In the genomic region with DNA sequence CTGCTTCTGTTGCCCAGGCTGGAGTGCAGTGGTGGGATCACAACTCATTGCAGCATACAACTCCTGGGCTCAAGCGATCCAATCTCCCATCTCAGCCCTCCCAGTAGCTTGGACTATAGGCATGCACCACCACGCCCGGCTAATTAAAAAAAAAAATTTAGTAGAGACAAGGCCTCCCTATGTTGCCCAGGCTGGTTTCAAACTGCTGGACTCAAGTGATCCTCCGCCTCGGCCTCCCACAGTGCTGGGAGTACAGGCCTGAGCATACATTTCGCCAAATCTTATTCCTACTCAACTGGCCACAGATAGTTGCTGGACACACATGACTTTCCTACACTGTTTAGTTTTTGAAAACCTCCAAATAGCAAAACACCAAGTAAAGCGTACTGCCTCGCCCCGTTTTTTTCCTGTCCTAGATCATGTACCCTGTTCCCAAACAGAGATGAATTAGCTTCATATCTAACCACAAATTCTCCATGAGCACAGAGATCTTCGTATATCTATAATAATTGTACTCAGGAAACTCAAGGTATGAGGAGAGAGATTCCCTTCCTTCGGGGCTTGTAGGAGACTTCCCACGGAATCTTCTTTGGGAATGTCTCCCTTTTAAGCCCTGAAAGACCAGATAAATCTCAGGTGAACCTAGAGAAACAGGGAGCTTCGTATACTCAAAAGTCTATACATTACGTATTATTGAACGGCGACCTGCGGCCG, we compare ENCODE assay signal across 8 cellular contexts. TPM values are rescaled to one million over a fixed set of nuclear protein-coding genes. Genes with fewer than 3 reads are reported as not detected.
DNase-seq lines count a peak whose midpoint lies in the region; ATAC-seq and TF ChIP-seq lines count a peak whose summit lies in the region.

No MANE protein-coding gene starts in this region.

- intact Hi-C loops in left cardiac atrium (cut with DNase I), result no loop called here
- intact Hi-C loops in upper lobe of right lung (cut with DNase I), result no loop called here

- H3K27ac Mint-ChIP-seq in activated naive CD4-positive, alpha-beta T cell treated with anti-CD3 and anti-CD28 coated beads, Interleukin-2, amount 50 U/mL, for 72 hours, result peak overlapping the region; percentile 89 to 91

- WGBS in liver, result 43% methylated on average over 18 of the region's 18 CpGs

- ATAC-seq in left cardiac atrium, result no peak
- ATAC-seq in activated naive CD4-positive, alpha-beta T cell treated with anti-CD3 and anti-CD28 coated beads, Interleukin-2, amount 50 U/mL, for 72 hours, result no peak
- no peak for ATAC-seq in upper lobe of right lung
- ATAC-seq in GM19467 (IDR thresholded peaks at IDR 0.05; ENCODE audit: unreplicated experiment), result no peak

- H3K36me3 ChIP-seq in cardiac muscle cell (no peaks in the 10 kb centered on the region), liver (ENCODE audit: control insufficient read depth in 4 of 4, insufficient read depth in 3 of 4, low read depth in 1 of 4, low read length in 3 of 4) (no peaks in the 10 kb centered on the region), upper lobe of right lung (no peaks in the 10 kb centered on the region)

- H3K4me1 ChIP-seq in cardiac muscle cell (ENCODE audit: low read depth) (peaks cover 3% of the 10 kb centered on the region), liver (ENCODE audit: control insufficient read depth in 4 of 4, insufficient read depth in 4 of 4, low read length in 3 of 4) (peaks cover 0 to 19% (median 15%) of the 10 kb centered on the region in 4 donors), upper lobe of right lung (peaks cover 25% of the 10 kb centered on the region)

- DNase-seq in cardiac muscle cell (ENCODE audit: low read depth in 1 of 2, low spot score in 1 of 2) (no peak), left cardiac atrium (no peak), upper lobe of right lung (no peak), COLO668 (lab: John Stamatoyannopoulos, UW; ENCODE audit: unreplicated experiment) (no peak), amygdala (lab: John Stamatoyannopoulos, UW) (no peak)
- no peak for DNase-seq in activated naive CD4-positive, alpha-beta T cell treated with anti-CD3 and anti-CD28 coated beads, Interleukin-2, amount 50 U/mL, for 72 hours (ENCODE audit: low spot score in 2 of 2)

- no peaks in the 10 kb centered on the region for H3K9me3 Mint-ChIP-seq in activated naive CD4-positive, alpha-beta T cell treated with anti-CD3 and anti-CD28 coated beads, Interleukin-2, amount 50 U/mL, for 72 hours

- no peak for TF ChIP-seq RAD21 in liver (IDR thresholded peaks at IDR 0.05)

- peak overlapping the region; percentile 41 for H3K27ac ChIP-seq in cardiac muscle cell
- no peak overlapping the region for H3K27ac ChIP-seq in liver (ENCODE audit: low read depth in 1 of 2, low read length in 2 of 2)
- peak overlapping the region; percentile 95 for H3K27ac ChIP-seq in upper lobe of right lung

- H3K9me3 ChIP-seq in cardiac muscle cell (ENCODE audit: low read depth), result no peaks in the 10 kb centered on the region
- H3K9me3 ChIP-seq in liver (ENCODE audit: control insufficient read depth in 4 of 4, low read length in 3 of 4), result no peaks in the 10 kb centered on the region
- H3K9me3 ChIP-seq in upper lobe of right lung, result no peaks in the 10 kb centered on the region

- peak overlapping the region in 1 of 2 donors; percentile 19 for H3K9ac ChIP-seq in liver (ENCODE audit: low read depth in 1 of 2, low read length in 2 of 2)

- H3K4me3 ChIP-seq in cardiac muscle cell (peak overlapping the region; percentile 76), liver (ENCODE audit: low read depth in 1 of 3, low read length in 3 of 3) (peak overlapping the region; percentile 85 to 96 (median 93)), upper lobe of right lung (peak overlapping the region; percentile 93)

- H3K36me3 Mint-ChIP-seq in activated naive CD4-positive, alpha-beta T cell treated with anti-CD3 and anti-CD28 coated beads, Interleukin-2, amount 50 U/mL, for 72 hours, result peaks cover 25 to 26% of the 10 kb centered on the region in 2 donors

- no peak for TF ChIP-seq CTCF in cardiac muscle cell (IDR thresholded peaks at IDR 0.05; ENCODE audit: low read depth, low read length)
- no peak for TF ChIP-seq CTCF in liver (IDR thresholded peaks at IDR 0.05; ENCODE audit: low read depth, low read length, missing input control)
- no peak for TF ChIP-seq CTCF in upper lobe of right lung (IDR thresholded peaks at IDR 0.05)

- H3K27me3 ChIP-seq in cardiac muscle cell (no peaks in the 10 kb centered on the region), liver (ENCODE audit: control insufficient read depth in 4 of 4, insufficient read depth in 4 of 4, low read length in 3 of 4) (no peaks in the 10 kb centered on the region), upper lobe of right lung (no peaks in the 10 kb centered on the region)

TF ChIP-seq in liver, 16 proteins besides CTCF, POLR2A, EP300 and RAD21:
- no peak for TF ChIP-seq REST (IDR thresholded peaks at IDR 0.05)
- peak; percentile 12 for TF ChIP-seq MAX (IDR thresholded peaks at IDR 0.05)
- TF ChIP-seq, protein P1, sequence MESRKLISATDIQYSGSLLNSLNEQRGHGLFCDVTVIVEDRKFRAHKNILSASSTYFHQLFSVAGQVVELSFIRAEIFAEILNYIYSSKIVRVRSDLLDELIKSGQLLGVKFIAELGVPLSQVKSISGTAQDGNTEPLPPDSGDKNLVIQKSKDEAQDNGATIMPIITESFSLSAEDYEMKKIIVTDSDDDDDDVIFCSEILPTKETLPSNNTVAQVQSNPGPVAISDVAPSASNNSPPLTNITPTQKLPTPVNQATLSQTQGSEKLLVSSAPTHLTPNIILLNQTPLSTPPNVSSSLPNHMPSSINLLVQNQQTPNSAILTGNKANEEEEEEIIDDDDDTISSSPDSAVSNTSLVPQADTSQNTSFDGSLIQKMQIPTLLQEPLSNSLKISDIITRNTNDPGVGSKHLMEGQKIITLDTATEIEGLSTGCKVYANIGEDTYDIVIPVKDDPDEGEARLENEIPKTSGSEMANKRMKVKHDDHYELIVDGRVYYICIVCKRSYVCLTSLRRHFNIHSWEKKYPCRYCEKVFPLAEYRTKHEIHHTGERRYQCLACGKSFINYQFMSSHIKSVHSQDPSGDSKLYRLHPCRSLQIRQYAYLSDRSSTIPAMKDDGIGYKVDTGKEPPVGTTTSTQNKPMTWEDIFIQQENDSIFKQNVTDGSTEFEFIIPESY (IDR thresholded peaks at IDR 0.05), result no peak
TF ChIP-seq in liver: peak in this region for 1.

RNA-seq across cellular contexts. Expression of gene C2orf69, which starts 0.6 kb away (rescaled TPM):
- total RNA-seq in cardiac muscle cell, result 6.0 and 11.0 TPM in 2 replicates
- 6.3 and 15.7 TPM in 2 replicates for polyA plus RNA-seq in cardiac muscle cell
- 10 to 100 TPM in 1 of 2 donors, 1 to 10 TPM in 1; 9.1 to 14.4 TPM for total RNA-seq in left cardiac atrium
- 10 to 100 TPM; 14.2 to 25.0 TPM for total RNA-seq in activated naive CD4-positive, alpha-beta T cell treated with anti-CD3 and anti-CD28 coated beads, Interleukin-2, amount 50 U/mL, for 72 hours
- total RNA-seq in liver, result 1 to 10 TPM; 6.3 to 9.1 TPM
- 1 to 10 TPM; 4.3 to 6.1 TPM for polyA plus RNA-seq in liver
- total RNA-seq in upper lobe of right lung, result 11.3 TPM

RNA-seq across cellular contexts. Expression of gene TYW5, which starts 44.8 kb away (rescaled TPM):
- 5.2 and 8.8 TPM in 2 replicates for total RNA-seq in cardiac muscle cell
- polyA plus RNA-seq in cardiac muscle cell, result 6.3 and 6.4 TPM in 2 replicates
- 1 to 10 TPM; 3.4 to 3.9 TPM for total RNA-seq in left cardiac atrium
- 10 to 100 TPM in 1 of 2 donors, 1 to 10 TPM in 1; 8.3 to 13.7 TPM for total RNA-seq in activated naive CD4-positive, alpha-beta T cell treated with anti-CD3 and anti-CD28 coated beads, Interleukin-2, amount 50 U/mL, for 72 hours
- total RNA-seq in liver, result 1 to 10 TPM; 6.3 to 6.8 TPM
- polyA plus RNA-seq in liver, result 1 to 10 TPM; 2.0 to 3.4 TPM
- 7.5 TPM for total RNA-seq in upper lobe of right lung

RNA-seq across cellular contexts. Expression of gene MAIP1, which starts 44.9 kb away (rescaled TPM):
- total RNA-seq in cardiac muscle cell (33.7 and 50.8 TPM in 2 replicates), left cardiac atrium (10 to 100 TPM; 18.3 to 23.4 TPM), liver (10 to 100 TPM; 23.0 to 23.8 TPM), upper lobe of right lung (13.1 TPM)
- polyA plus RNA-seq in cardiac muscle cell (28.3 and 30.6 TPM in 2 replicates), liver (10 to 100 TPM; 33.4 to 40.2 TPM)
- total RNA-seq in activated naive CD4-positive, alpha-beta T cell treated with anti-CD3 and anti-CD28 coated beads, Interleukin-2, amount 50 U/mL, for 72 hours, result 10 to 100 TPM; 25.9 to 29.6 TPM

RNA-seq across cellular contexts. Expression of gene FTCDNL1, which starts 59.5 kb away (rescaled TPM):
- total RNA-seq in cardiac muscle cell (2.0 and 3.2 TPM in 2 replicates), left cardiac atrium (1 to 10 TPM; 3.4 to 7.8 TPM), liver (1 to 10 TPM; 2.1 to 4.4 TPM), upper lobe of right lung (2.1 TPM)
- polyA plus RNA-seq in cardiac muscle cell (1.9 and 2.0 TPM in 2 replicates), liver (1 to 10 TPM; 3.9 to 5.3 TPM)
- total RNA-seq in activated naive CD4-positive, alpha-beta T cell treated with anti-CD3 and anti-CD28 coated beads, Interleukin-2, amount 50 U/mL, for 72 hours, result 1 to 10 TPM in 1 of 2 donors, under 1 TPM in 1; 0.55 to 3.9 TPM

Comparison
In these comparisons a context has a peak if more than half of its experiments do, and no peak if none do; other contexts are left out.
1. H3K27ac ChIP-seq: peak in cardiac muscle cell (single experiment) and upper lobe of right lung (single experiment); none in liver (0 of 2).
2. Peak in every context shown above with its lines, with median percentiles within 50 percentile points of each other: H3K4me3 ChIP-seq.